10 cellular contexts compared by ENCODE assay signal in genomic region chr17:64218066-64218465, GRCh38. TPM values are rescaled to one million over a fixed set of nuclear protein-coding genes. Genes with fewer than 3 reads are reported as not detected.
DNase-seq lines count a peak whose midpoint lies in the region; ATAC-seq and TF ChIP-seq lines count a peak whose summit lies in the region.
"Had no signal": no experiment of that assay in that cellular context is flagged by ENCODE, and none has a peak within 500 bp of the region (broad histone marks: within the 10 kb centered on the region; RNA-seq: fewer than 3 reads in every experiment).

No MANE protein-coding gene starts in this region.

- no peaks in the 10 kb centered on the region for H3K9me3 Mint-ChIP-seq in activated CD4-positive, alpha-beta T cell treated with anti-CD3 and anti-CD28 coated beads for 36 hours (ENCODE audit: low read depth)
- H3K9me3 Mint-ChIP-seq in activated naive CD8-positive, alpha-beta T cell (ENCODE audit: low read depth): no peaks in the 10 kb centered on the region
- peaks cover 2% of the 10 kb centered on the region for H3K9me3 Mint-ChIP-seq in stimulated activated effector memory CD8-positive, alpha-beta T cell treated with anti-CD3 and anti-CD28 coated beads, Interleukin-12 subunit alpha, Interleukin-12 subunit beta, amount 100 ng/mL, for 72 hours

- no peaks in the 10 kb centered on the region for H3K27me3 Mint-ChIP-seq in activated CD4-positive, alpha-beta T cell treated with anti-CD3 and anti-CD28 coated beads for 36 hours
- H3K27me3 Mint-ChIP-seq in activated naive CD8-positive, alpha-beta T cell: no peaks in the 10 kb centered on the region

- DNase-seq in activated CD4-positive, alpha-beta T cell treated with anti-CD3 and anti-CD28 coated beads for 36 hours: peak; percentile 59
- no peak for DNase-seq in activated CD4-positive, alpha-beta T cell treated with anti-CD3 and anti-CD28 coated beads, Interleukin-2, amount 50 U/mL, for 1 hour
- DNase-seq in stimulated activated effector memory CD8-positive, alpha-beta T cell treated with anti-CD3 and anti-CD28 coated beads, Interleukin-12 subunit alpha, Interleukin-12 subunit beta, amount 100 ng/mL, for 72 hours (ENCODE audit: low spot score in 2 of 2): no peak
- DNase-seq in MG63 (no peak), NCI-H1694 treated with DMSO at 0.1 percent for 48 hours (lab: John Stamatoyannopoulos, UW) (no peak)
- DNase-seq: upper lobe of left lung had no signal

- POLR2A ChIA-PET in activated CD4-positive, alpha-beta T cell treated with anti-CD3 and anti-CD28 coated beads for 36 hours (lab: Charles Lee): interaction anchor here (0.6 to 1.2 kb wide), 7 partner anchors 12 to 289 kb away, joined by 3 to 5 read pairs (median 4); partner anchors contain the start of genes CD79B and CEP95

- CTCF ChIA-PET in activated CD4-positive, alpha-beta T cell treated with anti-CD3 and anti-CD28 coated beads for 36 hours (lab: Charles Lee): interaction anchor here (0.6 to 1.9 kb wide), 11 partner anchors 10 to 590 kb away, joined by 3 to 8 read pairs (median 4); partner anchors contain the start of gene TEX2

- no peaks in the 10 kb centered on the region for H3K27me3 ChIP-seq in MG63
- H3K27me3 ChIP-seq: upper lobe of left lung had no signal

- H3K36me3 ChIP-seq in MG63: no peaks in the 10 kb centered on the region; the same call in 1 of the 2 replicates

- peaks cover 20% of the 10 kb centered on the region for H3K4me1 Mint-ChIP-seq in activated CD4-positive, alpha-beta T cell treated with anti-CD3 and anti-CD28 coated beads for 36 hours
- H3K4me1 Mint-ChIP-seq in activated naive CD8-positive, alpha-beta T cell (ENCODE audit: low read depth): peaks cover 41% of the 10 kb centered on the region
- peaks cover 23% of the 10 kb centered on the region for H3K4me1 Mint-ChIP-seq in stimulated activated effector memory CD8-positive, alpha-beta T cell treated with anti-CD3 and anti-CD28 coated beads, Interleukin-12 subunit alpha, Interleukin-12 subunit beta, amount 100 ng/mL, for 72 hours

- no peaks in the 10 kb centered on the region for H3K9me3 ChIP-seq in MG63
- H3K9me3 ChIP-seq: A549, upper lobe of left lung had no signal

- H3K4me3 ChIP-seq in MG63: no peak overlapping the region
- H3K4me3 ChIP-seq: A549, upper lobe of left lung had no signal

- peaks cover 9% of the 10 kb centered on the region for H3K36me3 Mint-ChIP-seq in activated CD4-positive, alpha-beta T cell treated with anti-CD3 and anti-CD28 coated beads for 36 hours (ENCODE audit: low read depth)
- H3K36me3 Mint-ChIP-seq in activated naive CD8-positive, alpha-beta T cell: peaks cover 9% of the 10 kb centered on the region
- peaks cover 7% of the 10 kb centered on the region for H3K36me3 Mint-ChIP-seq in stimulated activated effector memory CD8-positive, alpha-beta T cell treated with anti-CD3 and anti-CD28 coated beads, Interleukin-12 subunit alpha, Interleukin-12 subunit beta, amount 100 ng/mL, for 72 hours

- H3K4me3 Mint-ChIP-seq in activated CD4-positive, alpha-beta T cell treated with anti-CD3 and anti-CD28 coated beads for 36 hours: no peak overlapping the region
- H3K4me3 Mint-ChIP-seq in activated naive CD8-positive, alpha-beta T cell: peak overlapping the region; percentile 51
- H3K4me3 Mint-ChIP-seq in stimulated activated effector memory CD8-positive, alpha-beta T cell treated with anti-CD3 and anti-CD28 coated beads, Interleukin-12 subunit alpha, Interleukin-12 subunit beta, amount 100 ng/mL, for 72 hours: no peak overlapping the region

- no peak for TF ChIP-seq POLR2A in GM18505 (IDR thresholded peaks at IDR 0.05; ENCODE audit: borderline replicate concordance, extremely low read depth, insufficient read depth, insufficient read length)

- H3K27ac Mint-ChIP-seq in activated CD4-positive, alpha-beta T cell treated with anti-CD3 and anti-CD28 coated beads for 36 hours: no peak overlapping the region
- H3K27ac Mint-ChIP-seq in activated naive CD8-positive, alpha-beta T cell: peak overlapping the region; percentile 76
- H3K27ac Mint-ChIP-seq in stimulated activated effector memory CD8-positive, alpha-beta T cell treated with anti-CD3 and anti-CD28 coated beads, Interleukin-12 subunit alpha, Interleukin-12 subunit beta, amount 100 ng/mL, for 72 hours: no peak overlapping the region

- intact Hi-C loops in activated CD4-positive, alpha-beta T cell treated with anti-CD3 and anti-CD28 coated beads for 36 hours (cut with DNase I, micrococcal nuclease): loop anchor here (1.0 to 5.0 kb wide), 2 partner anchors 18 to 44 kb away; partner anchors contain the start of gene TEX2 (in 1 of the 2)

- peak; percentile 99 for ATAC-seq in activated CD4-positive, alpha-beta T cell treated with anti-CD3 and anti-CD28 coated beads for 36 hours
- ATAC-seq in HG03196 (IDR thresholded peaks at IDR 0.05; ENCODE audit: unreplicated experiment) (peak; percentile 57), GM18505 (IDR thresholded peaks at IDR 0.05; ENCODE audit: unreplicated experiment) (no peak)
- ATAC-seq in stimulated activated effector memory CD8-positive, alpha-beta T cell treated with anti-CD3 and anti-CD28 coated beads, Interleukin-12 subunit alpha, Interleukin-12 subunit beta, amount 100 ng/mL, for 72 hours: peak; percentile 96
- ATAC-seq: A549 had no signal

RNA-seq across cellular contexts. Expression of gene TEX2, which starts 45.0 kb away (rescaled TPM):
- 10 to 100 TPM; 15.2 to 15.8 TPM for total RNA-seq in activated CD4-positive, alpha-beta T cell treated with anti-CD3 and anti-CD28 coated beads for 36 hours
- total RNA-seq in MG63 (2014; rRNA removed; shearing (Covaris generic); ENCODE audit: low replicate concordance): 9.2 and 17.2 TPM in 2 replicates
